12 cellular contexts compared by ENCODE assay signal in the genomic region with DNA sequence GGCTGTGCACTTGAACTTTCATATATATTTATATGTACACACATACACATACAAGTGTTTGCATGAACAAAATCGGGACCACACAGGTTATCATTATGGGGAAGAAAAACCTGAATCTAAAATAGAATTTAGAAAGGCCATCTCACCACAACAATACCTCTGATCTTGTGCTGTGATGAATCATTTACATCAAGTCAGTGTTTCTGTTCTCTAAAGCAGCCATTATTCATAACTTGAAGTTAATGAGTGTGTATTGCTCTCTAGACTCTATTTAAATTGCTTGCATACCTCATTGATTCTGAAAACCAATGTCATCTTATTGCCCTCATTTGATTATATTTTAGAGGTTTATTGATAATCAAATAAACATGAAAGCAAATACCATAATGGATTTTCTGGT.
DNase-seq lines count a peak whose midpoint lies in the region; ATAC-seq and TF ChIP-seq lines count a peak whose summit lies in the region.
"Had no signal": no experiment of that assay in that cellular context is flagged by ENCODE, and none has a peak within 500 bp of the region (broad histone marks: within the 10 kb centered on the region; RNA-seq: fewer than 3 reads in every experiment).

No MANE protein-coding gene starts in this region.

- no peak overlapping the region for H3K27ac ChIP-seq in prostate gland
- no peak overlapping the region for H3K27ac ChIP-seq in right atrium auricular region
- H3K27ac ChIP-seq: right lobe of liver had no signal

- peak; percentile 85 for ATAC-seq in GM19035 (IDR thresholded peaks at IDR 0.05; ENCODE audit: unreplicated experiment)
- peak; percentile 90 for ATAC-seq in HG02678 (IDR thresholded peaks at IDR 0.05; ENCODE audit: unreplicated experiment)
- peak; percentile 95 for ATAC-seq in HG03469 (IDR thresholded peaks at IDR 0.05; ENCODE audit: unreplicated experiment)
- ATAC-seq: right lobe of liver had no signal

- H3K36me3 ChIP-seq in prostate gland (peaks cover 0 to 7% of the 10 kb centered on the region in 2 donors), right atrium auricular region (peaks cover 67% of the 10 kb centered on the region)

- H3K27me3 ChIP-seq in prostate gland (replicated peaks; ENCODE audit: insufficient read depth) (no peaks in the 10 kb centered on the region), right atrium auricular region (no peaks in the 10 kb centered on the region)
- H3K27me3 ChIP-seq: right lobe of liver had no signal

- H3K4me3 ChIP-seq in GM12865 (ENCODE audit: low read depth, low read length) (no peak overlapping the region), prostate gland (no peak overlapping the region), right atrium auricular region (no peak overlapping the region)
- H3K4me3 ChIP-seq: right lobe of liver had no signal

- intact Hi-C loops in prostate gland (cut with DNase I), result no loop called here

- peak; percentile 72 for DNase-seq in GM12865 (ENCODE audit: low read depth)
- no peak for DNase-seq in Ammon's horn (ENCODE audit: low spot score)
- DNase-seq in prostate gland (ENCODE audit: low spot score), result no peak
- DNase-seq in GM03348 (ENCODE audit: low spot score), result no peak
- DNase-seq in right atrium auricular region (ENCODE audit: low spot score), result no peak
- DNase-seq: C1 segment of cervical spinal cord, mesendoderm, NCI-H226, right lobe of liver had no signal

- no peak for TF ChIP-seq POLR2A in prostate gland (IDR thresholded peaks at IDR 0.05)

- H3K4me1 ChIP-seq in prostate gland (replicated peaks) (no peaks in the 10 kb centered on the region), right atrium auricular region (peaks cover 0 to 2% of the 10 kb centered on the region in 2 donors)
- H3K4me1 ChIP-seq: right lobe of liver had no signal

- TF ChIP-seq CTCF in GM12865 (IDR thresholded peaks at IDR 0.05; ENCODE audit: insufficient read depth, low read depth, low read length, missing control alignments) (no peak), prostate gland (IDR thresholded peaks at IDR 0.05) (no peak), right atrium auricular region (IDR thresholded peaks at IDR 0.05) (no peak)

- H3K9me3 ChIP-seq in prostate gland (no peaks in the 10 kb centered on the region), right atrium auricular region (no peaks in the 10 kb centered on the region)
- H3K9me3 ChIP-seq: right lobe of liver had no signal

- 100% methylated on average over 1 of the region's 1 CpG for WGBS in prostate gland
